1 cellular context compared by ENCODE assay signal in the genomic region with DNA sequence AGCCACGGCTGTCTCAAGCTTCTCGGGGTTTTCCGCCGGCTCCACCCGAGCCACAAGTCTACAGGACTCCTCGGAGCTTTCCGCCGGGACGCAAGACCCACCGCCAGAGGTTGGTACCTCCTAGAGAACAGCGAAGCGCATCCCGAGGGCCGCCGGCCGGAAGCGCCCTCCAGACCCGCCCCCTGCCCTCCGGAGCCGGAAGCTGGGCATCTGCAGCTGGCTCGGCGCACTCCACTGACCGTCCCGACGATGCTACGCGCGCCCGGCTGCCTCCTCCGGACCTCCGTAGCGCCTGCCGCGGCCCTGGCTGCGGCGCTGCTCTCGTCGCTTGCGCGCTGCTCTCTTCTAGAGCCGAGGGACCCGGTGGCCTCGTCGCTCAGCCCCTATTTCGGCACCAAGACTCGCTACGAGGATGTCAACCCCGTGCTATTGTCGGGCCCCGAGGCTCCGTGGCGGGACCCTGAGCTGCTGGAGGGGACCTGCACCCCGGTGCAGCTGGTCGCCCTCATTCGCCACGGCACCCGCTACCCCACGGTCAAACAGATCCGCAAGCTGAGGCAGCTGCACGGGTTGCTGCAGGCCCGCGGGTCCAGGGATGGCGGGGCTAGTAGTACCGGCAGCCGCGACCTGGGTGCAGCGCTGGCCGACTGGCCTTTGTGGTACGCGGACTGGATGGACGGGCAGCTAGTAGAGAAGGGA.
TF ChIP-seq lines count a peak whose summit lies in the region.

A gene with protein sequence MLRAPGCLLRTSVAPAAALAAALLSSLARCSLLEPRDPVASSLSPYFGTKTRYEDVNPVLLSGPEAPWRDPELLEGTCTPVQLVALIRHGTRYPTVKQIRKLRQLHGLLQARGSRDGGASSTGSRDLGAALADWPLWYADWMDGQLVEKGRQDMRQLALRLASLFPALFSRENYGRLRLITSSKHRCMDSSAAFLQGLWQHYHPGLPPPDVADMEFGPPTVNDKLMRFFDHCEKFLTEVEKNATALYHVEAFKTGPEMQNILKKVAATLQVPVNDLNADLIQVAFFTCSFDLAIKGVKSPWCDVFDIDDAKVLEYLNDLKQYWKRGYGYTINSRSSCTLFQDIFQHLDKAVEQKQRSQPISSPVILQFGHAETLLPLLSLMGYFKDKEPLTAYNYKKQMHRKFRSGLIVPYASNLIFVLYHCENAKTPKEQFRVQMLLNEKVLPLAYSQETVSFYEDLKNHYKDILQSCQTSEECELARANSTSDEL (plus strand): TSS at position 227 of the 699 bp plus-strand sequence. CDS start 23 bp downstream, at position 250.

TF ChIP-seq in SK-N-SH, 30 proteins besides CTCF, POLR2A, EP300 and RAD21 (continued from another document):
- TF ChIP-seq, protein P1, sequence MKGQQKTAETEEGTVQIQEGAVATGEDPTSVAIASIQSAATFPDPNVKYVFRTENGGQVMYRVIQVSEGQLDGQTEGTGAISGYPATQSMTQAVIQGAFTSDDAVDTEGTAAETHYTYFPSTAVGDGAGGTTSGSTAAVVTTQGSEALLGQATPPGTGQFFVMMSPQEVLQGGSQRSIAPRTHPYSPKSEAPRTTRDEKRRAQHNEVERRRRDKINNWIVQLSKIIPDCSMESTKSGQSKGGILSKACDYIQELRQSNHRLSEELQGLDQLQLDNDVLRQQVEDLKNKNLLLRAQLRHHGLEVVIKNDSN (IDR thresholded peaks at IDR 0.05; ENCODE audit: borderline replicate concordance, low read depth): no peak; the same call in 1 of the 2 replicates
- TF ChIP-seq, protein P2, sequence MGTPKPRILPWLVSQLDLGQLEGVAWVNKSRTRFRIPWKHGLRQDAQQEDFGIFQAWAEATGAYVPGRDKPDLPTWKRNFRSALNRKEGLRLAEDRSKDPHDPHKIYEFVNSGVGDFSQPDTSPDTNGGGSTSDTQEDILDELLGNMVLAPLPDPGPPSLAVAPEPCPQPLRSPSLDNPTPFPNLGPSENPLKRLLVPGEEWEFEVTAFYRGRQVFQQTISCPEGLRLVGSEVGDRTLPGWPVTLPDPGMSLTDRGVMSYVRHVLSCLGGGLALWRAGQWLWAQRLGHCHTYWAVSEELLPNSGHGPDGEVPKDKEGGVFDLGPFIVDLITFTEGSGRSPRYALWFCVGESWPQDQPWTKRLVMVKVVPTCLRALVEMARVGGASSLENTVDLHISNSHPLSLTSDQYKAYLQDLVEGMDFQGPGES (IDR thresholded peaks at IDR 0.05; ENCODE audit: low read depth, low read length): no peak
- no peak for TF ChIP-seq EZH2phosphoT487 (IDR thresholded peaks at IDR 0.05; ENCODE audit: borderline replicate concordance, low read depth)
- TF ChIP-seq, protein P3, sequence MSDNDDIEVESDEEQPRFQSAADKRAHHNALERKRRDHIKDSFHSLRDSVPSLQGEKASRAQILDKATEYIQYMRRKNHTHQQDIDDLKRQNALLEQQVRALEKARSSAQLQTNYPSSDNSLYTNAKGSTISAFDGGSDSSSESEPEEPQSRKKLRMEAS (IDR thresholded peaks at IDR 0.05; ENCODE audit: low read depth): peak; percentile 72; the same call in 1 of the 2 replicates
- TF ChIP-seq RXRA (IDR thresholded peaks at IDR 0.05; ENCODE audit: borderline replicate concordance, low read depth): no peak
- 0 out of 2 replicates have a peak, but pooled peaks have one; percentile 9 for TF ChIP-seq RCOR1 (IDR thresholded peaks at IDR 0.05; ENCODE audit: low read length)
- no peak for TF ChIP-seq NFIC (IDR thresholded peaks at IDR 0.05; ENCODE audit: borderline replicate concordance)
- no peak for TF ChIP-seq SMC3 (IDR thresholded peaks at IDR 0.05; ENCODE audit: low read depth, low read length)
- TF ChIP-seq FOXJ3 (CRISPR knock-in tag; IDR thresholded peaks at IDR 0.05): no peak
- TF ChIP-seq TAF1 (IDR thresholded peaks at IDR 0.05; ENCODE audit: borderline replicate concordance, low read depth, low read length): peak; percentile 94
- TF ChIP-seq ELF1 (IDR thresholded peaks at IDR 0.05): peak; percentile 68; the same call in 1 of the 2 replicates
- TF ChIP-seq MXI1 (IDR thresholded peaks at IDR 0.05; ENCODE audit: low read depth, low read length): peak; percentile 50
- TF ChIP-seq POLR2AphosphoS5 (IDR thresholded peaks at IDR 0.05; ENCODE audit: low read depth, low read length): peak; percentile 98
- TF ChIP-seq, protein P4, sequence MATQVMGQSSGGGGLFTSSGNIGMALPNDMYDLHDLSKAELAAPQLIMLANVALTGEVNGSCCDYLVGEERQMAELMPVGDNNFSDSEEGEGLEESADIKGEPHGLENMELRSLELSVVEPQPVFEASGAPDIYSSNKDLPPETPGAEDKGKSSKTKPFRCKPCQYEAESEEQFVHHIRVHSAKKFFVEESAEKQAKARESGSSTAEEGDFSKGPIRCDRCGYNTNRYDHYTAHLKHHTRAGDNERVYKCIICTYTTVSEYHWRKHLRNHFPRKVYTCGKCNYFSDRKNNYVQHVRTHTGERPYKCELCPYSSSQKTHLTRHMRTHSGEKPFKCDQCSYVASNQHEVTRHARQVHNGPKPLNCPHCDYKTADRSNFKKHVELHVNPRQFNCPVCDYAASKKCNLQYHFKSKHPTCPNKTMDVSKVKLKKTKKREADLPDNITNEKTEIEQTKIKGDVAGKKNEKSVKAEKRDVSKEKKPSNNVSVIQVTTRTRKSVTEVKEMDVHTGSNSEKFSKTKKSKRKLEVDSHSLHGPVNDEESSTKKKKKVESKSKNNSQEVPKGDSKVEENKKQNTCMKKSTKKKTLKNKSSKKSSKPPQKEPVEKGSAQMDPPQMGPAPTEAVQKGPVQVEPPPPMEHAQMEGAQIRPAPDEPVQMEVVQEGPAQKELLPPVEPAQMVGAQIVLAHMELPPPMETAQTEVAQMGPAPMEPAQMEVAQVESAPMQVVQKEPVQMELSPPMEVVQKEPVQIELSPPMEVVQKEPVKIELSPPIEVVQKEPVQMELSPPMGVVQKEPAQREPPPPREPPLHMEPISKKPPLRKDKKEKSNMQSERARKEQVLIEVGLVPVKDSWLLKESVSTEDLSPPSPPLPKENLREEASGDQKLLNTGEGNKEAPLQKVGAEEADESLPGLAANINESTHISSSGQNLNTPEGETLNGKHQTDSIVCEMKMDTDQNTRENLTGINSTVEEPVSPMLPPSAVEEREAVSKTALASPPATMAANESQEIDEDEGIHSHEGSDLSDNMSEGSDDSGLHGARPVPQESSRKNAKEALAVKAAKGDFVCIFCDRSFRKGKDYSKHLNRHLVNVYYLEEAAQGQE (IDR thresholded peaks at IDR 0.05; ENCODE audit: low read depth, low read length): 0 out of 2 replicates have a peak, but pooled peaks have one; percentile 33
- TF ChIP-seq GATA2 (CRISPR knock-in tag; IDR thresholded peaks at IDR 0.05): no peak
- no peak for TF ChIP-seq JUND (IDR thresholded peaks at IDR 0.05)
- TF ChIP-seq NRF1 (IDR thresholded peaks at IDR 0.05; ENCODE audit: low read depth, low read length): no peak
- TF ChIP-seq TEAD4 (IDR thresholded peaks at IDR 0.05; ENCODE audit: borderline replicate concordance, insufficient read depth): no peak
- no peak for TF ChIP-seq MEF2A (IDR thresholded peaks at IDR 0.05; ENCODE audit: borderline replicate concordance, low read depth)
